ENCODE assay signal across 13 cellular contexts in the genomic region with DNA sequence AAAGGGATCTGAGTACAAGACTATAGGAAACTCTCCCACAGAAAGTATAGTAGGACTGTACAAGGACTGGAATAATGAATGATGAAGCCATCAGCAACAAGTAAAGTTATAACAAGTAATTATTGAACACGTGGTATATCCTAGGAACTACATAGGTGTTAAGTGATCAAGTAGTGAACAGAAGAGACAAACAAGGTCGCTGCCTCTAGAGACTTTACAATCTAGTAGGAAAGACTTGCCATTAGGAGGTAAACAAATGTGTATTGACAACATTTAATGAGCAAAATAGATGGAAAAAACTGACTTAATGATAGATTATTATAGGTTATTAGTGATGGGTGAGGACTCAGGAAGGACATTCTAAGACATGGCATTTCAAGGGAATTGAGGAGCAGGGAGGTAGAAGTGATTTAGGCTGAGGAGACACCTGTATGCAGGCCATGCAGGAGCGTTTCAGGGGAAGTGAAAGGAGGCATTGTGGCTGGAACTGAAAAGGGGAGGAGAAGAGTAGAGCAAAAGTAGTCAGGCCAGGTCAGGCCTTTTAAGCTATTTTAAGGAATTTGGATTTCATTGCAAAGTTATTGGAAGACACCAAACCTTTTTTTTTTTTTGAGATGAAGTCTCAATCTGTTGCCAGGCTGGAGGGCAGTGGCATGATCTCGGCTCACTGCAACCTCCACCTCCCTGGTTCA. TPM values are rescaled to one million over a fixed set of nuclear protein-coding genes. Genes with fewer than 3 reads are reported as not detected.
DNase-seq lines count a peak whose midpoint lies in the region; ATAC-seq lines count a peak whose summit lies in the region.
"Had no signal": no experiment of that assay in that cellular context is flagged by ENCODE, and none has a peak within 500 bp of the region (broad histone marks: within the 10 kb centered on the region; RNA-seq: fewer than 3 reads in every experiment).

No MANE protein-coding gene starts in this region.

- DNase-seq in RPMI8226 (peak; percentile 69), DMS 273 treated with DMSO at 0.1 percent for 48 hours (lab: John Stamatoyannopoulos, UW) (no peak), NCI-H128 (lab: John Stamatoyannopoulos, UW; ENCODE audit: unreplicated experiment) (no peak)
- DNase-seq in activated T-cell treated with anti-CD3 and anti-CD28 coated beads, Interleukin-2, amount 50 U/mL, for 72 hours = no peak
- DNase-seq: activated CD8-positive, alpha-beta T cell treated with anti-CD3 and anti-CD28 coated beads, Interleukin-2, amount 10 ng/mL, durations not matched to agents 7 days and 5 days; activated naive CD8-positive, alpha-beta T cell treated with anti-CD3 and anti-CD28 coated beads, Interleukin-2, amount 50 U/mL, for 24 hours; dermis blood vessel endothelial cell; NCI-H1694 treated with DMSO at 0.1 percent for 48 hours; nephron progenitor cell had no signal

- H3K4me3 Mint-ChIP-seq in activated T-helper 17 cell treated with anti-CD3 and anti-CD28 coated beads, Interleukin-2, amount 50 U/mL, for 72 hours = no peak overlapping the region
- no peak overlapping the region for H3K4me3 Mint-ChIP-seq in activated T-cell treated with anti-CD3 and anti-CD28 coated beads, Interleukin-2, amount 50 U/mL, for 72 hours
- H3K4me3 Mint-ChIP-seq: activated CD8-positive, alpha-beta T cell treated with anti-CD3 and anti-CD28 coated beads, Interleukin-2, amount 10 ng/mL, durations not matched to agents 7 days and 5 days; activated naive CD8-positive, alpha-beta T cell treated with anti-CD3 and anti-CD28 coated beads, Interleukin-2, amount 50 U/mL, for 24 hours; nephron progenitor cell had no signal

- peaks cover 4% of the 10 kb centered on the region for H3K4me1 Mint-ChIP-seq in activated T-helper 17 cell treated with anti-CD3 and anti-CD28 coated beads, Interleukin-2, amount 50 U/mL, for 72 hours
- H3K4me1 Mint-ChIP-seq in activated T-cell treated with anti-CD3 and anti-CD28 coated beads, Interleukin-2, amount 50 U/mL, for 72 hours (ENCODE audit: low read depth) = peaks cover 1% of the 10 kb centered on the region

- no peak overlapping the region for H3K27ac Mint-ChIP-seq in activated T-helper 17 cell treated with anti-CD3 and anti-CD28 coated beads, Interleukin-2, amount 50 U/mL, for 72 hours
- H3K27ac Mint-ChIP-seq in activated T-cell treated with anti-CD3 and anti-CD28 coated beads, Interleukin-2, amount 50 U/mL, for 72 hours = no peak overlapping the region
- H3K27ac Mint-ChIP-seq: activated CD8-positive, alpha-beta T cell treated with anti-CD3 and anti-CD28 coated beads, Interleukin-2, amount 10 ng/mL, durations not matched to agents 7 days and 5 days; activated naive CD8-positive, alpha-beta T cell treated with anti-CD3 and anti-CD28 coated beads, Interleukin-2, amount 50 U/mL, for 24 hours; nephron progenitor cell had no signal

- ATAC-seq in GM18909 (IDR thresholded peaks at IDR 0.05; ENCODE audit: poor library complexity, unreplicated experiment) (peak; percentile 91), GM21576 (IDR thresholded peaks at IDR 0.05; ENCODE audit: unreplicated experiment) (peak; percentile 91), HG03095 (IDR thresholded peaks at IDR 0.05; ENCODE audit: unreplicated experiment) (peak; percentile 90)
- ATAC-seq in activated T-helper 17 cell treated with anti-CD3 and anti-CD28 coated beads, Interleukin-2, amount 50 U/mL, for 72 hours (replicated peaks) = no peak
- ATAC-seq in activated T-cell treated with anti-CD3 and anti-CD28 coated beads, Interleukin-2, amount 50 U/mL, for 72 hours (replicated peaks in 1 of 2) = no peak
- ATAC-seq: activated CD8-positive, alpha-beta T cell treated with anti-CD3 and anti-CD28 coated beads, Interleukin-2, amount 10 ng/mL, durations not matched to agents 7 days and 5 days; activated naive CD8-positive, alpha-beta T cell treated with anti-CD3 and anti-CD28 coated beads, Interleukin-2, amount 50 U/mL, for 24 hours had no signal

- H3K9me3 Mint-ChIP-seq in activated T-helper 17 cell treated with anti-CD3 and anti-CD28 coated beads, Interleukin-2, amount 50 U/mL, for 72 hours = no peaks in the 10 kb centered on the region
- H3K9me3 Mint-ChIP-seq in activated T-cell treated with anti-CD3 and anti-CD28 coated beads, Interleukin-2, amount 50 U/mL, for 72 hours = no peaks in the 10 kb centered on the region
- H3K9me3 Mint-ChIP-seq: activated naive CD8-positive, alpha-beta T cell treated with anti-CD3 and anti-CD28 coated beads, Interleukin-2, amount 50 U/mL, for 24 hours; nephron progenitor cell had no signal

- H3K27me3 Mint-ChIP-seq in activated T-helper 17 cell treated with anti-CD3 and anti-CD28 coated beads, Interleukin-2, amount 50 U/mL, for 72 hours = no peaks in the 10 kb centered on the region
- no peaks in the 10 kb centered on the region for H3K27me3 Mint-ChIP-seq in activated T-cell treated with anti-CD3 and anti-CD28 coated beads, Interleukin-2, amount 50 U/mL, for 72 hours (ENCODE audit: low read depth)
- H3K27me3 Mint-ChIP-seq: activated naive CD8-positive, alpha-beta T cell treated with anti-CD3 and anti-CD28 coated beads, Interleukin-2, amount 50 U/mL, for 24 hours had no signal

- H3K36me3 Mint-ChIP-seq in activated T-helper 17 cell treated with anti-CD3 and anti-CD28 coated beads, Interleukin-2, amount 50 U/mL, for 72 hours (ENCODE audit: low read depth) = no peaks in the 10 kb centered on the region
- no peaks in the 10 kb centered on the region for H3K36me3 Mint-ChIP-seq in activated T-cell treated with anti-CD3 and anti-CD28 coated beads, Interleukin-2, amount 50 U/mL, for 72 hours (ENCODE audit: insufficient read depth in 2 of 2)

RNA-seq across cellular contexts. Expression of a gene that starts 8.5 kb away (rescaled TPM):
- total RNA-seq in activated T-helper 17 cell treated with anti-CD3 and anti-CD28 coated beads, Interleukin-2, amount 50 U/mL, for 72 hours = 10 to 100 TPM; 22.3 to 29.1 TPM
- 10 to 100 TPM; 25.3 to 26.1 TPM for total RNA-seq in activated T-cell treated with anti-CD3 and anti-CD28 coated beads, Interleukin-2, amount 50 U/mL, for 72 hours

Comparison
In these comparisons a context has a peak if more than half of its experiments do, and no peak if none do; other contexts are left out.
1. ATAC-seq: peak in GM18909 (single experiment), GM21576 (single experiment) and HG03095 (single experiment); none in activated T-helper 17 cell treated with anti-CD3 and anti-CD28 coated beads, Interleukin-2, amount 50 U/mL, for 72 hours (single experiment) and activated T-cell treated with anti-CD3 and anti-CD28 coated beads, Interleukin-2, amount 50 U/mL, for 72 hours (0 of 2).